ENCODE assay signal across 1 cellular context in genomic region chr1:205642679-205643307, GRCh38.
TF ChIP-seq lines count a peak whose summit lies in the region.

No MANE protein-coding gene starts in this region.

TF ChIP-seq in HepG2, 621 proteins besides CTCF, POLR2A, EP300 and RAD21 (continued from another document and continues in another):
- no peak for TF ChIP-seq ZNF468 (CRISPR knock-in tag; IDR thresholded peaks at IDR 0.05)
- no peak for TF ChIP-seq RELA (CRISPR knock-in tag; IDR thresholded peaks at IDR 0.05)
- no peak for TF ChIP-seq JUN (CRISPR knock-in tag; IDR thresholded peaks at IDR 0.05)
- TF ChIP-seq ZNF333 (CRISPR knock-in tag; IDR thresholded peaks at IDR 0.05; ENCODE audit: borderline replicate concordance) = no peak
- TF ChIP-seq ZNF512B (CRISPR knock-in tag; IDR thresholded peaks at IDR 0.05; ENCODE audit: borderline replicate concordance) = no peak
- TF ChIP-seq, protein P1, sequence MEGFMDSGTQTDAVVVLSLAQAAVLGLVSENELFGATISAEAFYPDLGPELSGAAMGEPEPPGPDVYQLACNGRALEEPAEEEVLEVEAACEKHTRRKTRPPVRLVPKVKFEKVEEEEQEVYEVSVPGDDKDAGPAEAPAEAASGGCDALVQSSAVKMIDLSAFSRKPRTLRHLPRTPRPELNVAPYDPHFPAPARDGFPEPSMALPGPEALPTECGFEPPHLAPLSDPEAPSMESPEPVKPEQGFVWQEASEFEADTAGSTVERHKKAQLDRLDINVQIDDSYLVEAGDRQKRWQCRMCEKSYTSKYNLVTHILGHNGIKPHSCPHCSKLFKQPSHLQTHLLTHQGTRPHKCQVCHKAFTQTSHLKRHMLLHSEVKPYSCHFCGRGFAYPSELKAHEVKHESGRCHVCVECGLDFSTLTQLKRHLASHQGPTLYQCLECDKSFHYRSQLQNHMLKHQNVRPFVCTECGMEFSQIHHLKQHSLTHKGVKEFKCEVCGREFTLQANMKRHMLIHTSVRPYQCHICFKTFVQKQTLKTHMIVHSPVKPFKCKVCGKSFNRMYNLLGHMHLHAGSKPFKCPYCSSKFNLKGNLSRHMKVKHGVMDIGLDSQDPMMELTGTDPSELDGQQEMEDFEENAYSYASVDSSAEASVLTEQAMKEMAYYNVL (CRISPR knock-in tag; IDR thresholded peaks at IDR 0.05; ENCODE audit: borderline replicate concordance) = peak; percentile 26; the same call in 1 of the 2 replicates
- TF ChIP-seq NFIC (IDR thresholded peaks at IDR 0.05; ENCODE audit: low read length) = 0 out of 2 replicates have a peak, but pooled peaks have one; percentile 30
- no peak for TF ChIP-seq ZBTB3 (CRISPR knock-in tag; IDR thresholded peaks at IDR 0.05; ENCODE audit: borderline replicate concordance, low read depth)
- TF ChIP-seq ZNF484 (CRISPR knock-in tag; IDR thresholded peaks at IDR 0.05; ENCODE audit: borderline replicate concordance, low read depth) = no peak
- TF ChIP-seq ZNF703 (CRISPR knock-in tag; IDR thresholded peaks at IDR 0.05; ENCODE audit: borderline replicate concordance) = no peak
- TF ChIP-seq HNRNPL (IDR thresholded peaks at IDR 0.05; ENCODE audit: low read depth, low read length) = no peak
- TF ChIP-seq ATM (IDR thresholded peaks at IDR 0.05; ENCODE audit: borderline replicate concordance) = no peak
- TF ChIP-seq YEATS4 (CRISPR knock-in tag; IDR thresholded peaks at IDR 0.05; ENCODE audit: borderline replicate concordance) = no peak
- no peak for TF ChIP-seq DR1 (CRISPR knock-in tag; IDR thresholded peaks at IDR 0.05)
- TF ChIP-seq PTBP1 (IDR thresholded peaks at IDR 0.05; ENCODE audit: low read depth, low read length, poor library complexity, severe bottlenecking) = no peak
- no peak for TF ChIP-seq ZSCAN20 (CRISPR knock-in tag; IDR thresholded peaks at IDR 0.05; ENCODE audit: borderline replicate concordance)
- TF ChIP-seq POGZ (CRISPR knock-in tag; IDR thresholded peaks at IDR 0.05) = no peak
- TF ChIP-seq SMAD3 (CRISPR knock-in tag; IDR thresholded peaks at IDR 0.05) = no peak
- peak; percentile 20; the same call in 1 of the 2 replicates for TF ChIP-seq HOXA3 (CRISPR knock-in tag; IDR thresholded peaks at IDR 0.05)
- peak; percentile 67 for TF ChIP-seq TCF7 (IDR thresholded peaks at IDR 0.05; ENCODE audit: low read depth)
- no peak for TF ChIP-seq GABPA (IDR thresholded peaks at IDR 0.05; ENCODE audit: low read depth, low read length)
- TF ChIP-seq GABPA (CRISPR knock-in tag; IDR thresholded peaks at IDR 0.05; ENCODE audit: low read depth) = peak; percentile 70
- no peak for TF ChIP-seq CCDC6 (CRISPR knock-in tag; IDR thresholded peaks at IDR 0.05)
- TF ChIP-seq KDM2A (CRISPR knock-in tag; IDR thresholded peaks at IDR 0.05; ENCODE audit: borderline replicate concordance, low read depth) = no peak
- 0 out of 2 replicates have a peak, but pooled peaks have one; percentile 33 for TF ChIP-seq ZMYM2 (CRISPR knock-in tag; IDR thresholded peaks at IDR 0.05)
- TF ChIP-seq ZNF264 (CRISPR knock-in tag; IDR thresholded peaks at IDR 0.05) = no peak
- no peak for TF ChIP-seq ZNF460 (CRISPR knock-in tag; IDR thresholded peaks at IDR 0.05; ENCODE audit: borderline replicate concordance)
- no peak for TF ChIP-seq YY1 (IDR thresholded peaks at IDR 0.05; ENCODE audit: insufficient read depth, insufficient replicate concordance, low read depth, low read length)
- no peak for TF ChIP-seq FOSL2 (CRISPR knock-in tag; IDR thresholded peaks at IDR 0.05)
- no peak for TF ChIP-seq ZNF615 (CRISPR knock-in tag; IDR thresholded peaks at IDR 0.05; ENCODE audit: borderline replicate concordance)
- peak; percentile 62; the same call in 1 of the 2 replicates for TF ChIP-seq HOXD1 (CRISPR knock-in tag; IDR thresholded peaks at IDR 0.05)
- no peak for TF ChIP-seq ZZZ3 (CRISPR knock-in tag; IDR thresholded peaks at IDR 0.05; ENCODE audit: borderline replicate concordance)
- TF ChIP-seq ZNF563 (CRISPR knock-in tag; IDR thresholded peaks at IDR 0.05) = no peak
- TF ChIP-seq ZNF891 (CRISPR knock-in tag; IDR thresholded peaks at IDR 0.05) = no peak
- TF ChIP-seq KDM1A (CRISPR knock-in tag; IDR thresholded peaks at IDR 0.05) = no peak
- no peak for TF ChIP-seq IKZF1 (IDR thresholded peaks at IDR 0.05)
- no peak for TF ChIP-seq ZNF441 (CRISPR knock-in tag; IDR thresholded peaks at IDR 0.05; ENCODE audit: borderline replicate concordance)
- TF ChIP-seq ZC3H13 (CRISPR knock-in tag; IDR thresholded peaks at IDR 0.05) = no peak
- TF ChIP-seq GFI1 (CRISPR knock-in tag; IDR thresholded peaks at IDR 0.05; ENCODE audit: borderline replicate concordance) = 0 out of 2 replicates have a peak, but pooled peaks have one; percentile 43
- 0 out of 2 replicates have a peak, but pooled peaks have one; percentile 21 for TF ChIP-seq THAP11 (CRISPR knock-in tag; IDR thresholded peaks at IDR 0.05)
- no peak for TF ChIP-seq NFYB (CRISPR knock-in tag; IDR thresholded peaks at IDR 0.05)
- TF ChIP-seq, protein P2, sequence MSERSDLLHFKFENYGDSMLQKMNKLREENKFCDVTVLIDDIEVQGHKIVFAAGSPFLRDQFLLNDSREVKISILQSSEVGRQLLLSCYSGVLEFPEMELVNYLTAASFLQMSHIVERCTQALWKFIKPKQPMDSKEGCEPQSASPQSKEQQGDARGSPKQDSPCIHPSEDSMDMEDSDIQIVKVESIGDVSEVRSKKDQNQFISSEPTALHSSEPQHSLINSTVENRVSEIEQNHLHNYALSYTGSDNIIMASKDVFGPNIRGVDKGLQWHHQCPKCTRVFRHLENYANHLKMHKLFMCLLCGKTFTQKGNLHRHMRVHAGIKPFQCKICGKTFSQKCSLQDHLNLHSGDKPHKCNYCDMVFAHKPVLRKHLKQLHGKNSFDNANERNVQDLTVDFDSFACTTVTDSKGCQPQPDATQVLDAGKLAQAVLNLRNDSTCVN (CRISPR knock-in tag; IDR thresholded peaks at IDR 0.05; ENCODE audit: borderline replicate concordance) = no peak
- TF ChIP-seq, protein P3, sequence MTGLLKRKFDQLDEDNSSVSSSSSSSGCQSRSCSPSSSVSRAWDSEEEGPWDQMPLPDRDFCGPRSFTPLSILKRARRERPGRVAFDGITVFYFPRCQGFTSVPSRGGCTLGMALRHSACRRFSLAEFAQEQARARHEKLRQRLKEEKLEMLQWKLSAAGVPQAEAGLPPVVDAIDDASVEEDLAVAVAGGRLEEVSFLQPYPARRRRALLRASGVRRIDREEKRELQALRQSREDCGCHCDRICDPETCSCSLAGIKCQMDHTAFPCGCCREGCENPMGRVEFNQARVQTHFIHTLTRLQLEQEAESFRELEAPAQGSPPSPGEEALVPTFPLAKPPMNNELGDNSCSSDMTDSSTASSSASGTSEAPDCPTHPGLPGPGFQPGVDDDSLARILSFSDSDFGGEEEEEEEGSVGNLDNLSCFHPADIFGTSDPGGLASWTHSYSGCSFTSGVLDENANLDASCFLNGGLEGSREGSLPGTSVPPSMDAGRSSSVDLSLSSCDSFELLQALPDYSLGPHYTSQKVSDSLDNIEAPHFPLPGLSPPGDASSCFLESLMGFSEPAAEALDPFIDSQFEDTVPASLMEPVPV (CRISPR knock-in tag; IDR thresholded peaks at IDR 0.05) = no peak
- no peak for TF ChIP-seq ZFP82 (CRISPR knock-in tag; IDR thresholded peaks at IDR 0.05; ENCODE audit: borderline replicate concordance)
- TF ChIP-seq HOXA5 (CRISPR knock-in tag; IDR thresholded peaks at IDR 0.05) = 0 out of 2 replicates have a peak, but pooled peaks have one; percentile 39
- TF ChIP-seq ZNF607 (CRISPR knock-in tag; IDR thresholded peaks at IDR 0.05; ENCODE audit: borderline replicate concordance) = no peak
- TF ChIP-seq ELF1 (CRISPR knock-in tag; IDR thresholded peaks at IDR 0.05) = no peak
- TF ChIP-seq ZNF296 (CRISPR knock-in tag; conservative IDR thresholded peaks at IDR 0.05) = no peak
- TF ChIP-seq TBX2 (CRISPR knock-in tag; IDR thresholded peaks at IDR 0.05; ENCODE audit: borderline replicate concordance) = peak; percentile 32
- no peak for TF ChIP-seq HMG20A (CRISPR knock-in tag; IDR thresholded peaks at IDR 0.05; ENCODE audit: borderline replicate concordance)
- TF ChIP-seq ZNF225 (CRISPR knock-in tag; IDR thresholded peaks at IDR 0.05) = no peak
- TF ChIP-seq ZGPAT (CRISPR knock-in tag; IDR thresholded peaks at IDR 0.05) = no peak
- TF ChIP-seq, protein P4, sequence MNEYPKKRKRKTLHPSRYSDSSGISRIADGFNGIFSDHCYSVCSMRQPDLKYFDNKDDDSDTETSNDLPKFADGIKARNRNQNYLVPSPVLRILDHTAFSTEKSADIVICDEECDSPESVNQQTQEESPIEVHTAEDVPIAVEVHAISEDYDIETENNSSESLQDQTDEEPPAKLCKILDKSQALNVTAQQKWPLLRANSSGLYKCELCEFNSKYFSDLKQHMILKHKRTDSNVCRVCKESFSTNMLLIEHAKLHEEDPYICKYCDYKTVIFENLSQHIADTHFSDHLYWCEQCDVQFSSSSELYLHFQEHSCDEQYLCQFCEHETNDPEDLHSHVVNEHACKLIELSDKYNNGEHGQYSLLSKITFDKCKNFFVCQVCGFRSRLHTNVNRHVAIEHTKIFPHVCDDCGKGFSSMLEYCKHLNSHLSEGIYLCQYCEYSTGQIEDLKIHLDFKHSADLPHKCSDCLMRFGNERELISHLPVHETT (CRISPR knock-in tag; conservative IDR thresholded peaks at IDR 0.05) = no peak
- TF ChIP-seq KDM4B (CRISPR knock-in tag; IDR thresholded peaks at IDR 0.05) = no peak
- no peak for TF ChIP-seq TAF15 (IDR thresholded peaks at IDR 0.05; ENCODE audit: low read depth, low read length, poor library complexity, severe bottlenecking)
- TF ChIP-seq RORA (CRISPR knock-in tag; IDR thresholded peaks at IDR 0.05) = no peak
- TF ChIP-seq ZUFSP (CRISPR knock-in tag; IDR thresholded peaks at IDR 0.05; ENCODE audit: borderline replicate concordance) = no peak
- no peak for TF ChIP-seq ZNF263 (CRISPR knock-in tag; IDR thresholded peaks at IDR 0.05)
- peak; percentile 48 for TF ChIP-seq ASH2L (IDR thresholded peaks at IDR 0.05; ENCODE audit: insufficient read length, low read depth, low read length)
- no peak for TF ChIP-seq NFKBIZ (CRISPR knock-in tag; IDR thresholded peaks at IDR 0.05)
- TF ChIP-seq, protein P5, sequence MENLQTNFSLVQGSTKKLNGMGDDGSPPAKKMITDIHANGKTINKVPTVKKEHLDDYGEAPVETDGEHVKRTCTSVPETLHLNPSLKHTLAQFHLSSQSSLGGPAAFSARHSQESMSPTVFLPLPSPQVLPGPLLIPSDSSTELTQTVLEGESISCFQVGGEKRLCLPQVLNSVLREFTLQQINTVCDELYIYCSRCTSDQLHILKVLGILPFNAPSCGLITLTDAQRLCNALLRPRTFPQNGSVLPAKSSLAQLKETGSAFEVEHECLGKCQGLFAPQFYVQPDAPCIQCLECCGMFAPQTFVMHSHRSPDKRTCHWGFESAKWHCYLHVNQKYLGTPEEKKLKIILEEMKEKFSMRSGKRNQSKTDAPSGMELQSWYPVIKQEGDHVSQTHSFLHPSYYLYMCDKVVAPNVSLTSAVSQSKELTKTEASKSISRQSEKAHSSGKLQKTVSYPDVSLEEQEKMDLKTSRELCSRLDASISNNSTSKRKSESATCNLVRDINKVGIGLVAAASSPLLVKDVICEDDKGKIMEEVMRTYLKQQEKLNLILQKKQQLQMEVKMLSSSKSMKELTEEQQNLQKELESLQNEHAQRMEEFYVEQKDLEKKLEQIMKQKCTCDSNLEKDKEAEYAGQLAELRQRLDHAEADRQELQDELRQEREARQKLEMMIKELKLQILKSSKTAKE (CRISPR knock-in tag; IDR thresholded peaks at IDR 0.05; ENCODE audit: borderline replicate concordance) = no peak
- TF ChIP-seq ELF3 (CRISPR knock-in tag; IDR thresholded peaks at IDR 0.05) = 0 out of 2 replicates have a peak, but pooled peaks have one; percentile 18
- TF ChIP-seq ZMYM3 (CRISPR knock-in tag; IDR thresholded peaks at IDR 0.05) = no peak
- TF ChIP-seq FOXK2 (IDR thresholded peaks at IDR 0.05) = no peak
- TF ChIP-seq ZNF383 (CRISPR knock-in tag; IDR thresholded peaks at IDR 0.05; ENCODE audit: borderline replicate concordance) = no peak
- TF ChIP-seq IRF2 (CRISPR knock-in tag; IDR thresholded peaks at IDR 0.05) = no peak
